ENCODE assay signal across 14 cellular contexts in the genomic region with DNA sequence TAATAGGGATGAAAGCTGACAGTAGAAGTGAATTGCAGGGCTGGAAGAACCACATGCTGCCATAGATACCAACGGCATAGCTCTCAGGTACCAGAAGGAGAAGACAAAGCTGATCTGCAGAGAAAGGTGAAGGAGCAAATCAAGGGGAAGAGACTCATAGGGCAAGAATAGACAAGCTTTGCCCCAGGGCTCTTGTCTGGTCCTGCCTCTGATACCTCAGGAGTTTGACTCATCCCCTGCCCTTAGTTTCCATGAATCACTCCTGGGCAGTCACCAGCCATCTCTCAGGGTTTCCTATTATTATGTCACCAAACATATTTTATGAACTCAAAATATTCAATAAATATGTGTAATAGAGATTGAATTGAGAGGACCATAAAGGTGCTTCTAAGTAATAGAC.
DNase-seq lines count a peak whose midpoint lies in the region; ATAC-seq and TF ChIP-seq lines count a peak whose summit lies in the region.
"Had no signal": no experiment of that assay in that cellular context is flagged by ENCODE, and none has a peak within 500 bp of the region (broad histone marks: within the 10 kb centered on the region; RNA-seq: fewer than 3 reads in every experiment).

No MANE protein-coding gene starts in this region.

- H3K9me3 ChIP-seq in smooth muscle cell (replicated peaks; ENCODE audit: low read depth) (no peaks in the 10 kb centered on the region), aorta (ENCODE audit: control insufficient read depth, low read length) (no peaks in the 10 kb centered on the region)
- H3K9me3 ChIP-seq: Peyer's patch had no signal

- H3K27me3 ChIP-seq in smooth muscle cell (ENCODE audit: low read depth) = no peaks in the 10 kb centered on the region
- no peaks in the 10 kb centered on the region for H3K27me3 ChIP-seq in aorta (ENCODE audit: control insufficient read depth in 1 of 2, insufficient read depth in 2 of 2, low read length in 1 of 2)
- H3K27me3 ChIP-seq: Peyer's patch had no signal

- no peaks in the 10 kb centered on the region for H3K27me3 Mint-ChIP-seq in activated CD4-positive, alpha-beta memory T cell treated with anti-CD3 and anti-CD28 coated beads for 36 hours

- H3K4me3 ChIP-seq in epithelial cell of esophagus (ENCODE audit: low read length) = no peak overlapping the region
- no peak overlapping the region for H3K4me3 ChIP-seq in smooth muscle cell
- no peak overlapping the region for H3K4me3 ChIP-seq in aorta (ENCODE audit: low read length in 2 of 2)
- H3K4me3 ChIP-seq: Peyer's patch had no signal

- no peaks in the 10 kb centered on the region for H3K36me3 Mint-ChIP-seq in activated CD4-positive, alpha-beta memory T cell treated with anti-CD3 and anti-CD28 coated beads for 36 hours

- no peak for TF ChIP-seq CTCF in epithelial cell of esophagus (IDR thresholded peaks at IDR 0.05; ENCODE audit: insufficient read depth, low read depth, low read length, missing control alignments)
- TF ChIP-seq CTCF in smooth muscle cell (IDR thresholded peaks at IDR 0.05; ENCODE audit: borderline replicate concordance, insufficient read depth, poor library complexity, severe bottlenecking) = no peak

- no peak overlapping the region for H3K9ac ChIP-seq in smooth muscle cell (ENCODE audit: low read depth)

- H3K4me2 ChIP-seq in smooth muscle cell = no peak overlapping the region

- H3K4me1 ChIP-seq in smooth muscle cell (ENCODE audit: low read depth) (no peaks in the 10 kb centered on the region), aorta (ENCODE audit: control insufficient read depth in 1 of 2, insufficient read depth in 2 of 2, low read length in 2 of 2) (no peaks in the 10 kb centered on the region)
- H3K4me1 ChIP-seq: Peyer's patch had no signal

- H3K27ac Mint-ChIP-seq in activated CD4-positive, alpha-beta memory T cell treated with anti-CD3 and anti-CD28 coated beads for 36 hours = no peak overlapping the region

- intact Hi-C loops in aorta (cut with DNase I) = no loop called here
- intact Hi-C loops in activated CD4-positive, alpha-beta memory T cell treated with anti-CD3 and anti-CD28 coated beads for 36 hours (cut with micrococcal nuclease) = no loop called here

- POLR2A ChIA-PET in activated CD4-positive, alpha-beta memory T cell treated with anti-CD3 and anti-CD28 coated beads for 36 hours (lab: Charles Lee) = no interaction called here

- CTCF ChIA-PET in activated CD4-positive, alpha-beta memory T cell treated with anti-CD3 and anti-CD28 coated beads for 36 hours (lab: Charles Lee) = no interaction called here

- H3K27ac ChIP-seq in smooth muscle cell (ENCODE audit: low read depth) (peak overlapping the region; percentile 37), aorta (ENCODE audit: low read depth in 1 of 2, low read length in 2 of 2) (no peak overlapping the region)
- H3K27ac ChIP-seq: C4-2B, Peyer's patch had no signal

- DNase-seq in HCEC 1CT (peak; percentile 20), NCI-H69 (lab: John Stamatoyannopoulos, UW) (peak; percentile 14), epithelial cell of esophagus (ENCODE audit: low read depth) (peak; percentile 99), smooth muscle cell (lab: John Stamatoyannopoulos, UW; ENCODE audit: unreplicated experiment) (no peak), aorta (no peak), NCI-H2196 (lab: John Stamatoyannopoulos, UW; ENCODE audit: unreplicated experiment) (no peak)
- DNase-seq in activated CD4-positive, alpha-beta memory T cell treated with anti-CD3 and anti-CD28 coated beads for 36 hours = no peak
- DNase-seq: H9, NCI-H1436, NCI-H2029 treated with DMSO at 0.1 percent for 48 hours, NCI-H510A treated with DMSO at 0.1 percent for 48 hours, Peyer's patch, SHP77 treated with DMSO at 0.1 percent for 48 hours had no signal

- no peaks in the 10 kb centered on the region for H3K4me1 Mint-ChIP-seq in activated CD4-positive, alpha-beta memory T cell treated with anti-CD3 and anti-CD28 coated beads for 36 hours (ENCODE audit: low read depth)
- H3K4me1 Mint-ChIP-seq: H9 had no signal

- no peaks in the 10 kb centered on the region for H4K20me1 ChIP-seq in smooth muscle cell (ENCODE audit: low read depth)

- H3K36me3 ChIP-seq in smooth muscle cell (ENCODE audit: low read depth) (no peaks in the 10 kb centered on the region), aorta (ENCODE audit: control insufficient read depth in 1 of 2, insufficient read depth in 2 of 2, low read length in 1 of 2) (no peaks in the 10 kb centered on the region)
- H3K36me3 ChIP-seq: Peyer's patch had no signal

- ATAC-seq in aorta (ENCODE audit: low FRiP score) = no peak

- no peaks in the 10 kb centered on the region for H3K79me2 ChIP-seq in smooth muscle cell (ENCODE audit: low read depth)

- H3K4me3 Mint-ChIP-seq in activated CD4-positive, alpha-beta memory T cell treated with anti-CD3 and anti-CD28 coated beads for 36 hours = no peak overlapping the region
- H3K4me3 Mint-ChIP-seq: H9 had no signal

- peaks cover 21% of the 10 kb centered on the region for H3K9me3 Mint-ChIP-seq in activated CD4-positive, alpha-beta memory T cell treated with anti-CD3 and anti-CD28 coated beads for 36 hours

- 63% methylated on average over 1 of the region's 1 CpG for WGBS in smooth muscle cell (ENCODE audit: low lambda C conversion rate)
- WGBS in aorta, 2 donors = 72 to 73% methylated on average over 1 of the region's 1 CpG

- no peaks in the 10 kb centered on the region for H3F3A ChIP-seq in smooth muscle cell (ENCODE audit: low read depth)

- H2AFZ ChIP-seq in smooth muscle cell (ENCODE audit: low read depth) = no peak overlapping the region

Comparison
In these comparisons a context has a peak if more than half of its experiments do, and no peak if none do; other contexts are left out.
1. DNase-seq: peak in HCEC 1CT (single experiment), NCI-H69 (single experiment) and epithelial cell of esophagus (single experiment); none in smooth muscle cell (single experiment), aorta (0 of 2), activated CD4-positive, alpha-beta memory T cell treated with anti-CD3 and anti-CD28 coated beads for 36 hours (single experiment) and NCI-H2196 (single experiment).